Comparison of ENCODE assay signal across 8 cellular contexts in the genomic region with DNA sequence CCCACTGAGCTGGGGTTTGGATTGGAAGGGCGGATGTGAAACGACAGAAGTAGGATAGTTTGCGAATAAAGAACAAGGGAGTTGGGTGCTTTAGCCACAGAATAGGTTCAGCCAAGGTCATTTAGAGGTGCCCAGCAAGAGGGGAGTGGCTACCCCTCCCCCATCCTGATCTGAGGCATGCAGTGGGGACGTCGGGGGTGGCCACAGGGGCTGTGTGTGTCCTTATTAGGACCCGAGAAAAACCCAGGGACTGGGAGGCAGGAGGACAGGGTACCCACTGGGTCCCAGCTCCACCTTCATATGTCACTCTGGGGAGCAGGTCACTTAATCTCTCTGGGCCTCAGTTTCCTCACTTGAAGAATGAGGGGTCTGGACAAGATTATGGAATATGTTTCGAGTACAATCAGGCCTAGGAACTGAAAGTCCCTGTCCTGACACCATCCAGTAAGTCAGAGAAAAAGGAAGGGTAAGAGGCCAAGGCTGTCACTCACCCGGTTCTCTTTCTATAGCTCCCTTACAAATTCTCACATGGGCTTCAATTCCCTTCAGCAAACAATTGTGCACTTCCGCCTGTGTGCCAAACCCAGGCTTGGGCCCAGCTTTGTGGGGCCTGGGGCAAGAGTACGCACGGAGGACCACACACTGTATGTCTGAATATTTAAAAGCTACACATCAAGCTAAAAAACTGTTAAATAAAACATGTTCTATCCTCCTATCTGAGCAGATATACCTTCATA. TPM values are rescaled to one million over a fixed set of nuclear protein-coding genes. Genes with fewer than 3 reads are reported as not detected.
DNase-seq lines count a peak whose midpoint lies in the region; ATAC-seq and TF ChIP-seq lines count a peak whose summit lies in the region.

No MANE protein-coding gene starts in this region.

- H3K4me2 ChIP-seq in parathyroid adenoma (ENCODE audit: low read length) = peak overlapping the region; percentile 66

- H3K4me1 ChIP-seq in endodermal cell (ENCODE audit: control insufficient read depth, insufficient read depth, low read length) (no peaks in the 10 kb centered on the region), parathyroid adenoma (peaks cover 5% of the 10 kb centered on the region)

- H3K4me3 Mint-ChIP-seq in endodermal cell = peak overlapping the region; percentile 52

- H3K27ac Mint-ChIP-seq in endodermal cell = no peak overlapping the region

- ATAC-seq in GM18517 (IDR thresholded peaks at IDR 0.05; ENCODE audit: unreplicated experiment) = peak; percentile 28

- no peaks in the 10 kb centered on the region for H3K36me3 Mint-ChIP-seq in endodermal cell (ENCODE audit: low read depth)

- H3K36me3 ChIP-seq in MG63 = no peaks in the 10 kb centered on the region
- H3K36me3 ChIP-seq in endodermal cell (ENCODE audit: control insufficient read depth, insufficient read depth, low read length) = no peaks in the 10 kb centered on the region
- H3K36me3 ChIP-seq in parathyroid adenoma (ENCODE audit: control insufficient read depth, insufficient read depth, low read length) = no peaks in the 10 kb centered on the region

- WGBS in endodermal cell (ENCODE audit: insufficient coverage in 1 of 2, insufficient read length in 1 of 2), 2 experiments = 75% methylated on average over 11 of the region's 11 CpGs; no CpG with 5 or more reads in 1 of the 2 experiments

- H3K4me1 Mint-ChIP-seq in endodermal cell = peaks cover 8% of the 10 kb centered on the region

- no peaks in the 10 kb centered on the region for H3K9me3 ChIP-seq in MG63
- H3K9me3 ChIP-seq in endodermal cell (ENCODE audit: control insufficient read depth, low read length) = no peaks in the 10 kb centered on the region
- H3K9me3 ChIP-seq in parathyroid adenoma (ENCODE audit: control insufficient read depth, low read length) = no peaks in the 10 kb centered on the region

- TF ChIP-seq CTCF in endodermal cell (conservative IDR thresholded peaks at IDR 0.05) = no peak
- no peak for TF ChIP-seq CTCF in parathyroid adenoma (IDR thresholded peaks at IDR 0.05)

- H3K9ac ChIP-seq in endodermal cell (ENCODE audit: extremely low read depth, low read length, poor library complexity, severe bottlenecking) (no peak overlapping the region), parathyroid adenoma (peak overlapping the region; percentile 28)

- no peaks in the 10 kb centered on the region for H3K27me3 Mint-ChIP-seq in endodermal cell (ENCODE audit: insufficient read depth)

- peaks cover 37% of the 10 kb centered on the region for H3K9me3 Mint-ChIP-seq in endodermal cell

- H2AFZ ChIP-seq in parathyroid adenoma = peak overlapping the region; percentile 79

- peak overlapping the region; percentile 45 for H3K4me3 ChIP-seq in MG63
- H3K4me3 ChIP-seq in endodermal cell (ENCODE audit: low read length) = peak overlapping the region; percentile 70
- peak overlapping the region; percentile 49 for H3K4me3 ChIP-seq in parathyroid adenoma (ENCODE audit: low read depth, low read length)

- no peaks in the 10 kb centered on the region for H3K79me2 ChIP-seq in parathyroid adenoma

- DNase-seq in MG63 (no peak), endodermal cell (no peak), kidney tubule cell (ENCODE audit: low spot score) (no peak), HCEC 1CT (no peak)
- DNase-seq in NK-92 treated with Interleukin-12 subunit alpha and Interleukin-12 subunit beta, amount 100 ng/mL, for 24 hours (lab: John Stamatoyannopoulos, UW) = no peak
- DNase-seq in activated CD4-positive, alpha-beta T cell treated with anti-CD3 and anti-CD28 coated beads for 1 hour = no peak

- no peak overlapping the region for H3K27ac ChIP-seq in endodermal cell (ENCODE audit: low read depth, low read length)
- peak overlapping the region; percentile 89 for H3K27ac ChIP-seq in parathyroid adenoma

- H3K27me3 ChIP-seq in MG63 (no peaks in the 10 kb centered on the region), endodermal cell (ENCODE audit: control insufficient read depth, insufficient read depth, low read length, poor library complexity, severe bottlenecking) (no peaks in the 10 kb centered on the region), parathyroid adenoma (ENCODE audit: control insufficient read depth, insufficient read depth, low read length) (no peaks in the 10 kb centered on the region)

RNA-seq across cellular contexts. Expression of gene NYX, which starts 4.2 kb away (rescaled TPM):
- total RNA-seq in MG63 (2014; rRNA removed; shearing (Covaris generic); ENCODE audit: low replicate concordance) = not detected in 2 replicates
- total RNA-seq in endodermal cell = not detected
- polyA plus RNA-seq in endodermal cell (2013, experiment 1 of 2) = not detected
- not detected for polyA plus RNA-seq in endodermal cell (2013, experiment 2 of 2)
